ENCODE assay signal across 11 cellular contexts in genomic region chr2:173750332-173750731, GRCh38.
A peak's percentile ranks its signal among the peaks of the same experiment; 100 is the strongest.
DNase-seq lines count a peak whose midpoint lies in the region; ATAC-seq and TF ChIP-seq lines count a peak whose summit lies in the region.
"Had no signal": no experiment of that assay in that cellular context is flagged by ENCODE, and none has a peak within 500 bp of the region (broad histone marks: within the 10 kb centered on the region; RNA-seq: fewer than 3 reads in every experiment).

No MANE protein-coding gene starts in this region.

- in situ Hi-C loops in GM23248 (cut with MboI): loop anchor here (10.0 kb wide), 1 partner anchor 594 kb away; no protein-coding TSS in a partner anchor

- H3K4me1 Mint-ChIP-seq in osteocyte (ENCODE audit: unreplicated experiment): peaks cover 9% of the 10 kb centered on the region
- H3K4me1 Mint-ChIP-seq: naive thymus-derived CD8-positive, alpha-beta T cell; T-cell had no signal

- peak; percentile 31 for TF ChIP-seq CTCF in foreskin keratinocyte (conservative IDR thresholded peaks at IDR 0.05)
- peak; percentile 38 for TF ChIP-seq CTCF in osteocyte (IDR thresholded peaks at IDR 0.05)

- WGBS in GM23248 (ENCODE audit: low coverage in 1 of 2, low lambda C conversion rate in 2 of 2, missing lambda C conversion rate in 2 of 2), 2 experiments: 11% methylated on average over 7 of the region's 7 CpGs

- H3K4me2 ChIP-seq in GM23248 (ENCODE audit: unreplicated experiment): no peak overlapping the region

- no peaks in the 10 kb centered on the region for H3K9me3 ChIP-seq in GM23248 (ENCODE audit: low read depth)
- no peaks in the 10 kb centered on the region for H3K9me3 ChIP-seq in NT2/D1 (ENCODE audit: insufficient read depth, low read length)

- no peaks in the 10 kb centered on the region; the same call in none of the 2 replicates for H3K27me3 ChIP-seq in GM23248 (replicated peaks; ENCODE audit: insufficient read depth)
- H3K27me3 ChIP-seq in NT2/D1 (ENCODE audit: insufficient read depth, insufficient read length): no peaks in the 10 kb centered on the region
- H3K27me3 ChIP-seq in foreskin keratinocyte: peaks cover 3% of the 10 kb centered on the region

- no peaks in the 10 kb centered on the region for H3F3A ChIP-seq in GM23248 (ENCODE audit: insufficient read depth)

- H3K9me3 Mint-ChIP-seq in osteocyte (ENCODE audit: unreplicated experiment): no peaks in the 10 kb centered on the region
- H3K9me3 Mint-ChIP-seq: naive thymus-derived CD8-positive, alpha-beta T cell; T-cell had no signal

- H3K9me2 ChIP-seq in GM23248 (ENCODE audit: insufficient read depth): no peaks in the 10 kb centered on the region

- H3K27ac ChIP-seq in GM23248 (no peak overlapping the region), foreskin keratinocyte (no peak overlapping the region)

- H3K4me3 ChIP-seq in GM23248 (no peak overlapping the region; the same call in 1 of the 2 replicates), NT2/D1 (ENCODE audit: insufficient read length, low read depth) (no peak overlapping the region)

- H3K9ac ChIP-seq in GM23248 (no peak overlapping the region), NT2/D1 (ENCODE audit: insufficient read length, low read depth) (peak overlapping the region; percentile 46)

- H3K4me3 Mint-ChIP-seq in osteocyte (ENCODE audit: unreplicated experiment): no peak overlapping the region
- H3K4me3 Mint-ChIP-seq: naive thymus-derived CD8-positive, alpha-beta T cell; T-cell had no signal

- DNase-seq in GM23248 (peak; percentile 33), NT2/D1 (ENCODE audit: low read depth, low spot score) (no peak), foreskin keratinocyte (no peak), osteocyte (ENCODE audit: extremely low spot score, unreplicated experiment) (no peak), hepatic stellate cell (ENCODE audit: low spot score) (no peak), NCI-H187 (lab: John Stamatoyannopoulos, UW) (no peak)
- DNase-seq: activated T-cell treated with anti-CD3 and anti-CD28 coated beads for 4 hours; naive thymus-derived CD8-positive, alpha-beta T cell had no signal

- H3K79me2 ChIP-seq in GM23248 (ENCODE audit: insufficient read depth): no peaks in the 10 kb centered on the region

- peak overlapping the region; percentile 71 for H2AFZ ChIP-seq in GM23248

- H3K27ac Mint-ChIP-seq in osteocyte (ENCODE audit: unreplicated experiment): no peak overlapping the region
- H3K27ac Mint-ChIP-seq: naive thymus-derived CD8-positive, alpha-beta T cell; T-cell had no signal

- peaks cover 7% of the 10 kb centered on the region for H3K27me3 Mint-ChIP-seq in osteocyte (ENCODE audit: unreplicated experiment)

- H3K4me1 ChIP-seq in GM23248 (ENCODE audit: insufficient read depth) (no peaks in the 10 kb centered on the region), NT2/D1 (ENCODE audit: insufficient read depth, insufficient read length) (peaks cover 8% of the 10 kb centered on the region), foreskin keratinocyte (no peaks in the 10 kb centered on the region)

- no peaks in the 10 kb centered on the region for H3K36me3 Mint-ChIP-seq in osteocyte (ENCODE audit: unreplicated experiment)
- H3K36me3 Mint-ChIP-seq: naive thymus-derived CD8-positive, alpha-beta T cell; T-cell had no signal

- ATAC-seq in foreskin keratinocyte (no peak), GM19395 (IDR thresholded peaks at IDR 0.05; ENCODE audit: unreplicated experiment) (no peak), GM21786 (IDR thresholded peaks at IDR 0.05; ENCODE audit: unreplicated experiment) (no peak)
- ATAC-seq: naive thymus-derived CD8-positive, alpha-beta T cell; T-cell had no signal

- H3K36me3 ChIP-seq in GM23248 (ENCODE audit: low read depth): no peaks in the 10 kb centered on the region
- H3K36me3 ChIP-seq in NT2/D1 (ENCODE audit: insufficient read depth, insufficient read length, low read length): no peaks in the 10 kb centered on the region

- no peaks in the 10 kb centered on the region for H4K20me1 ChIP-seq in GM23248 (ENCODE audit: insufficient read depth)
